ENCODE assay signal across 11 cellular contexts in genomic region chr2:152171733-152172132, GRCh38. TPM values are rescaled to one million over a fixed set of nuclear protein-coding genes. Genes with fewer than 3 reads are reported as not detected.
DNase-seq lines count a peak whose midpoint lies in the region; ATAC-seq and TF ChIP-seq lines count a peak whose summit lies in the region.
"Had no signal": no experiment of that assay in that cellular context is flagged by ENCODE, and none has a peak within 500 bp of the region (broad histone marks: within the 10 kb centered on the region; RNA-seq: fewer than 3 reads in every experiment).

No MANE protein-coding gene starts in this region.

- H3K27me3 Mint-ChIP-seq in CD14-positive monocyte (ENCODE audit: low read depth in 3 of 3) (peaks cover 0 to 1% (median 0%) of the 10 kb centered on the region in 3 donors), neural crest cell (ENCODE audit: low read depth) (no peaks in the 10 kb centered on the region)

- H3K27me3 ChIP-seq in Peyer's patch (no peaks in the 10 kb centered on the region), esophagus (ENCODE audit: control insufficient read depth in 1 of 2, insufficient read depth in 2 of 2, low read length in 2 of 2) (no peaks in the 10 kb centered on the region)

- H3K4me1 Mint-ChIP-seq in CD14-positive monocyte (peaks cover 60% of the 10 kb centered on the region), neural crest cell (peaks cover 23% of the 10 kb centered on the region)

- TF ChIP-seq CTCF in CD14-positive monocyte (IDR thresholded peaks at IDR 0.05): no peak
- no peak for TF ChIP-seq CTCF in Peyer's patch (IDR thresholded peaks at IDR 0.05)
- no peak for TF ChIP-seq CTCF in neural crest cell (conservative IDR thresholded peaks at IDR 0.05)

- no peaks in the 10 kb centered on the region for H3K9me3 ChIP-seq in Peyer's patch
- no peaks in the 10 kb centered on the region for H3K9me3 ChIP-seq in esophagus (ENCODE audit: control insufficient read depth in 2 of 2, insufficient read depth in 1 of 2, low read depth in 1 of 2, low read length in 1 of 2)

- WGBS in esophagus, 2 donors: 25 to 30% methylated on average over 3 of the region's 3 CpGs

- H3K9me3 Mint-ChIP-seq in CD14-positive monocyte (no peaks in the 10 kb centered on the region), neural crest cell (no peaks in the 10 kb centered on the region)

- intact Hi-C loops in CD14-positive monocyte (cut with micrococcal nuclease): loop anchor here in 1 of 2 donors (10.0 kb wide), 1 partner anchor 137 kb away; no protein-coding TSS in a partner anchor

- ATAC-seq in GM19023 (IDR thresholded peaks at IDR 0.05; ENCODE audit: unreplicated experiment): no peak

- H3K36me3 Mint-ChIP-seq in CD14-positive monocyte (peaks cover 7 to 21% of the 10 kb centered on the region in 2 donors), neural crest cell (ENCODE audit: low read depth) (peaks cover 2% of the 10 kb centered on the region)

- peaks cover 4 to 37% (median 7%) of the 10 kb centered on the region in 4 donors for H3K4me1 ChIP-seq in Peyer's patch
- no peaks in the 10 kb centered on the region for H3K4me1 ChIP-seq in esophagus (ENCODE audit: control insufficient read depth in 2 of 2, insufficient read depth in 2 of 2, low read length in 1 of 2)

- H3K4me3 ChIP-seq in Peyer's patch (no peak overlapping the region), esophagus (ENCODE audit: low read depth in 1 of 2, low read length in 2 of 2) (no peak overlapping the region)

- H3K27ac Mint-ChIP-seq in CD14-positive monocyte (peak overlapping the region in 5 of 7 donors; percentile 48 to 88 (median 76)), neural crest cell (ENCODE audit: unreplicated experiment) (no peak overlapping the region)

- no peaks in the 10 kb centered on the region for H3K36me3 ChIP-seq in Peyer's patch
- no peaks in the 10 kb centered on the region for H3K36me3 ChIP-seq in esophagus (ENCODE audit: control insufficient read depth in 2 of 2, insufficient read depth in 2 of 2, low read length in 1 of 2)

- no peak for TF ChIP-seq POLR2A in Peyer's patch (IDR thresholded peaks at IDR 0.05)

- H3K27ac ChIP-seq in Peyer's patch: peak overlapping the region in 3 of 4 donors; percentile 14 to 65 (median 42)
- peak overlapping the region; percentile 82 to 87 for H3K27ac ChIP-seq in esophagus (ENCODE audit: low read depth in 2 of 2, low read length in 1 of 2)

- H3K4me3 Mint-ChIP-seq in CD14-positive monocyte (no peak overlapping the region), neural crest cell (peak overlapping the region; percentile 15)

- DNase-seq in CD14-positive monocyte (ENCODE audit: low spot score): no peak
- no peak for DNase-seq in Peyer's patch
- no peak for DNase-seq in neural crest cell (ENCODE audit: low read depth, low spot score)
- no peak for DNase-seq in HuH-7.5 (ENCODE audit: low spot score)
- DNase-seq in hepatic stellate cell (ENCODE audit: low spot score): no peak
- no peak for DNase-seq in glomerular visceral epithelial cell (ENCODE audit: extremely low spot score)
- DNase-seq: COR-L47, NCI-H187 treated with DMSO at 0.1 percent for 48 hours, Right ventricle myocardium superior had no signal

RNA-seq across cellular contexts. Expression of gene STAM2, which starts 3.8 kb away (rescaled TPM):
- polyA plus RNA-seq in CD14-positive monocyte: 10 to 100 TPM in 1 of 2 donors, 1 to 10 TPM in 1; 6.9 to 12.6 TPM
- total RNA-seq in Peyer's patch: 10 to 100 TPM; 29.7 to 46.2 (median 36.8) TPM
- polyA plus RNA-seq in esophagus: 1 to 10 TPM; 6.6 to 7.3 TPM
- 16.0 and 16.1 TPM in 2 replicates for total RNA-seq in neural crest cell
